1 cellular context compared by ENCODE assay signal in genomic region chr2:112047537-112048235, GRCh38.
TF ChIP-seq lines count a peak whose summit lies in the region.

No MANE protein-coding gene starts in this region.

TF ChIP-seq in K562, 482 proteins besides CTCF, POLR2A, EP300 and RAD21 (continued from another document):
- TF ChIP-seq ETS1 (conservative IDR thresholded peaks at IDR 0.05; ENCODE audit: control insufficient read depth, low read depth, low read length) (no peak), ZNF431 (CRISPR knock-in tag; IDR thresholded peaks at IDR 0.05) (no peak), CBFA2T3 (IDR thresholded peaks at IDR 0.05) (peak; percentile 73), KDM5B (IDR thresholded peaks at IDR 0.05; ENCODE audit: insufficient replicate concordance, low read depth, low read length) (no peak), ZNF274 (IDR thresholded peaks at IDR 0.05; ENCODE audit: borderline replicate concordance, low read depth, low read length) (no peak), BRD4 (IDR thresholded peaks at IDR 0.05) (no peak), ZNF740 (CRISPR knock-in tag; IDR thresholded peaks at IDR 0.05) (no peak), ZNF740 (tag; IDR thresholded peaks at IDR 0.05) (no peak), TEAD4 (IDR thresholded peaks at IDR 0.05; ENCODE audit: low read length) (peak; percentile 30), TEAD4 (CRISPR knock-in tag; IDR thresholded peaks at IDR 0.05; ENCODE audit: borderline replicate concordance) (no peak), ZFP1 (CRISPR knock-in tag; IDR thresholded peaks at IDR 0.05) (no peak), ATF3 (IDR thresholded peaks at IDR 0.05) (peak; percentile 58; the same call in 1 of the 2 replicates), ATF3 (CRISPR knock-in tag; conservative IDR thresholded peaks at IDR 0.05) (no peak), CEBPB (tag; IDR thresholded peaks at IDR 0.05) (no peak), TAL1 (IDR thresholded peaks at IDR 0.05) (peak; percentile 28; the same call in 1 of the 2 replicates), EZH2 (IDR thresholded peaks at IDR 0.05; ENCODE audit: borderline replicate concordance, low read depth, low read length) (no peak), TBL1XR1 (IDR thresholded peaks at IDR 0.05; ENCODE audit: low read length in 2 of 2) (no peak), MAZ (CRISPR knock-in tag; conservative IDR thresholded peaks at IDR 0.05 in 1 of 2, IDR thresholded peaks at IDR 0.05 in 1 of 2) (0 out of 4 replicates have a peak, but pooled peaks of 1 of the 2 experiments have one; percentile 4), ATF7 (IDR thresholded peaks at IDR 0.05) (peak; percentile 78), ZNF140 (CRISPR knock-in tag; IDR thresholded peaks at IDR 0.05) (no peak), BCLAF1 (IDR thresholded peaks at IDR 0.05; ENCODE audit: borderline replicate concordance in 1 of 2, control insufficient read depth in 1 of 2, low read depth in 2 of 2, low read length in 1 of 2) (no peak), JUND (IDR thresholded peaks at IDR 0.05; ENCODE audit: borderline replicate concordance, low read depth, low read length) (peak; percentile 68; the same call in 1 of the 2 replicates), JUND (tag; IDR thresholded peaks at IDR 0.05; ENCODE audit: borderline replicate concordance, low read depth, low read length) (0 out of 3 replicates have a peak, but pooled peaks have one; percentile 45), ILK (tag; IDR thresholded peaks at IDR 0.05; ENCODE audit: borderline replicate concordance, low read depth) (no peak), MBD2 (IDR thresholded peaks at IDR 0.05; ENCODE audit: borderline replicate concordance, low read depth) (no peak), POLR2B (IDR thresholded peaks at IDR 0.05; ENCODE audit: low read depth, partially characterized antibody) (no peak), ELK3 (CRISPR knock-in tag; IDR thresholded peaks at IDR 0.05) (no peak), REST (CRISPR knock-in tag; IDR thresholded peaks at IDR 0.05; ENCODE audit: low read depth) (no peak), KDM1A (IDR thresholded peaks at IDR 0.05) (0 out of 4 replicates have a peak, but pooled peaks of 1 of the 2 experiments have one; percentile 19), MLX (CRISPR knock-in tag; conservative IDR thresholded peaks at IDR 0.05) (no peak), WHSC1 (IDR thresholded peaks at IDR 0.05; ENCODE audit: low read length) (no peak), CAMTA2 (CRISPR knock-in tag; conservative IDR thresholded peaks at IDR 0.05) (no peak), NCOR1 (IDR thresholded peaks at IDR 0.05) (peak; percentile 53; the same call in 1 of the 2 replicates), VEZF1 (CRISPR knock-in tag; IDR thresholded peaks at IDR 0.05) (peak; percentile 14), PHTF2 (CRISPR knock-in tag; IDR thresholded peaks at IDR 0.05) (no peak), DIDO1 (tag; IDR thresholded peaks at IDR 0.05; ENCODE audit: low read depth) (no peak), MAFF (IDR thresholded peaks at IDR 0.05; ENCODE audit: low read length) (no peak), NKRF (IDR thresholded peaks at IDR 0.05; ENCODE audit: borderline replicate concordance) (no peak), PURB (CRISPR knock-in tag; IDR thresholded peaks at IDR 0.05; ENCODE audit: low read depth) (no peak), RUNX1 (IDR thresholded peaks at IDR 0.05; ENCODE audit: low read depth) (no peak), HMBOX1 (IDR thresholded peaks at IDR 0.05) (no peak), BDP1 (IDR thresholded peaks at IDR 0.05; ENCODE audit: insufficient read depth, insufficient read length) (no peak), ARID1B (IDR thresholded peaks at IDR 0.05) (peak; percentile 45), CREM (IDR thresholded peaks at IDR 0.05; ENCODE audit: low read depth) (no peak), MTA2 (IDR thresholded peaks at IDR 0.05; ENCODE audit: low read depth) (no peak), TCF3 (CRISPR knock-in tag; IDR thresholded peaks at IDR 0.05) (peak; percentile 53), CBFA2T2 (conservative IDR thresholded peaks at IDR 0.05) (peak; percentile 38), ZNF780A (CRISPR knock-in tag; IDR thresholded peaks at IDR 0.05) (no peak)
